ENCODE assay signal across 23 cellular contexts in genomic region chr12:68276400-68276930, GRCh38. TPM values are rescaled to one million over a fixed set of nuclear protein-coding genes. Genes with fewer than 3 reads are reported as not detected.
A peak's percentile ranks its signal among the peaks of the same experiment; 100 is the strongest.
DNase-seq lines count a peak whose midpoint lies in the region; ATAC-seq and TF ChIP-seq lines count a peak whose summit lies in the region.
"Had no signal": no experiment of that assay in that cellular context is flagged by ENCODE, and none has a peak within 500 bp of the region (broad histone marks: within the 10 kb centered on the region; RNA-seq: fewer than 3 reads in every experiment).

No MANE protein-coding gene starts in this region.

- intact Hi-C loops in activated CD4-positive, alpha-beta T cell treated with anti-CD3 and anti-CD28 coated beads, Interleukin-2, amount 10 ng/mL, durations not matched to agents 24 days and 14 days (cut with micrococcal nuclease): loop anchor here (5.0 to 10.0 kb wide), 3 partner anchors 36 to 472 kb away; no protein-coding TSS in a partner anchor
- intact Hi-C loops in PC-9 (cut with micrococcal nuclease; ENCODE audit: unreplicated experiment): no loop called here

- ATAC-seq in stimulated activated effector memory CD8-positive, alpha-beta T cell treated with anti-CD3 and anti-CD28 coated beads, Interleukin-12 subunit alpha, Interleukin-12 subunit beta, amount 100 ng/mL, for 72 hours: peak; percentile 25
- ATAC-seq in GM21717 (IDR thresholded peaks at IDR 0.05; ENCODE audit: unreplicated experiment): no peak
- ATAC-seq: GM12878 had no signal

- peaks cover 19% of the 10 kb centered on the region for H3K4me1 ChIP-seq in PC-9 (replicated peaks; ENCODE audit: insufficient read depth)

- no peak overlapping the region for H3K27ac ChIP-seq in PC-9
- H3K27ac ChIP-seq: SJCRH30 had no signal

- TF ChIP-seq CTCF in PC-9 (conservative IDR thresholded peaks at IDR 0.05): no peak
- TF ChIP-seq CTCF in choroid plexus epithelial cell (conservative IDR thresholded peaks at IDR 0.05; ENCODE audit: low read depth, low read length): no peak

- no TSS peak for BruUV-seq in PC-9 (replicated peaks; lab: Mats Ljungman, UMichigan)

- H2AFZ ChIP-seq in PC-9: no peak overlapping the region

- H3K9me3 Mint-ChIP-seq in activated CD4-positive, alpha-beta T cell treated with anti-CD3 and anti-CD28 coated beads, Interleukin-2, amount 10 ng/mL, durations not matched to agents 24 days and 14 days: no peaks in the 10 kb centered on the region
- no peaks in the 10 kb centered on the region for H3K9me3 Mint-ChIP-seq in stimulated activated effector memory CD8-positive, alpha-beta T cell treated with anti-CD3 and anti-CD28 coated beads, Interleukin-12 subunit alpha, Interleukin-12 subunit beta, amount 100 ng/mL, for 72 hours
- H3K9me3 Mint-ChIP-seq: H9 had no signal

- H4K20me1 ChIP-seq in PC-9 (ENCODE audit: insufficient read depth): no peaks in the 10 kb centered on the region

- DNase-seq in activated CD4-positive, alpha-beta T cell treated with anti-CD3 and anti-CD28 coated beads, Interleukin-2, amount 10 ng/mL, durations not matched to agents 24 days and 14 days: no peak
- no peak for DNase-seq in activated CD4-positive, alpha-beta T cell treated with anti-CD3 and anti-CD28 coated beads, Interleukin-2, amount 50 U/mL, for 1 hour
- DNase-seq in PC-9 (no peak), choroid plexus epithelial cell (ENCODE audit: low read depth) (peak; percentile 71), KG1 (lab: John Stamatoyannopoulos, UW) (no peak)
- DNase-seq in stimulated activated effector memory CD8-positive, alpha-beta T cell treated with anti-CD3 and anti-CD28 coated beads, Interleukin-12 subunit alpha, Interleukin-12 subunit beta, amount 100 ng/mL, for 72 hours (ENCODE audit: low spot score in 2 of 2): no peak
- DNase-seq in activated naive CD4-positive, alpha-beta T cell treated with anti-CD3 and anti-CD28 coated beads, Interleukin-2, amount 50 U/mL, for 16 hours: no peak
- DNase-seq: C1 segment of cervical spinal cord; DND-41; H9; Karpas-422; MG63; NCI-H1105; NCI-H1694 treated with DMSO at 0.1 percent for 48 hours; NCI-H2107; NCI-H345; NCI-H69; NK-92 treated with Interleukin-12 subunit alpha and Interleukin-12 subunit beta, amount 100 ng/mL, for 24 hours; RPMI8226; SJCRH30 had no signal

- peak overlapping the region; percentile 34 for H3K27ac Mint-ChIP-seq in activated CD4-positive, alpha-beta T cell treated with anti-CD3 and anti-CD28 coated beads, Interleukin-2, amount 10 ng/mL, durations not matched to agents 24 days and 14 days
- H3K27ac Mint-ChIP-seq in stimulated activated effector memory CD8-positive, alpha-beta T cell treated with anti-CD3 and anti-CD28 coated beads, Interleukin-12 subunit alpha, Interleukin-12 subunit beta, amount 100 ng/mL, for 72 hours: no peak overlapping the region
- H3K27ac Mint-ChIP-seq: H9 had no signal

- H3K4me2 ChIP-seq in PC-9: 0 out of 2 replicates have a peak overlapping the region, but pooled peaks have one; percentile 71

- H3K4me1 Mint-ChIP-seq in activated CD4-positive, alpha-beta T cell treated with anti-CD3 and anti-CD28 coated beads, Interleukin-2, amount 10 ng/mL, durations not matched to agents 24 days and 14 days: peaks cover 42% of the 10 kb centered on the region
- H3K4me1 Mint-ChIP-seq in stimulated activated effector memory CD8-positive, alpha-beta T cell treated with anti-CD3 and anti-CD28 coated beads, Interleukin-12 subunit alpha, Interleukin-12 subunit beta, amount 100 ng/mL, for 72 hours: peaks cover 50% of the 10 kb centered on the region

- POLR2A ChIA-PET in PC-9 (lab: Charles Lee; ENCODE audit: unreplicated experiment): no interaction called here

- H3K4me3 Mint-ChIP-seq in activated CD4-positive, alpha-beta T cell treated with anti-CD3 and anti-CD28 coated beads, Interleukin-2, amount 10 ng/mL, durations not matched to agents 24 days and 14 days: peak overlapping the region; percentile 0
- peak overlapping the region; percentile 42 for H3K4me3 Mint-ChIP-seq in stimulated activated effector memory CD8-positive, alpha-beta T cell treated with anti-CD3 and anti-CD28 coated beads, Interleukin-12 subunit alpha, Interleukin-12 subunit beta, amount 100 ng/mL, for 72 hours
- H3K4me3 Mint-ChIP-seq: H9 had no signal

- CTCF ChIA-PET in PC-9 (lab: Charles Lee): no interaction called here

- no peaks in the 10 kb centered on the region for H3K79me2 ChIP-seq in PC-9 (ENCODE audit: low read depth)

- H3F3A ChIP-seq in PC-9 (ENCODE audit: insufficient read depth, low read depth): peaks cover 7% of the 10 kb centered on the region; the same call in 1 of the 2 replicates

- no peaks in the 10 kb centered on the region for H3K36me3 Mint-ChIP-seq in activated CD4-positive, alpha-beta T cell treated with anti-CD3 and anti-CD28 coated beads, Interleukin-2, amount 10 ng/mL, durations not matched to agents 24 days and 14 days (ENCODE audit: low read depth)
- peaks cover 6% of the 10 kb centered on the region for H3K36me3 Mint-ChIP-seq in stimulated activated effector memory CD8-positive, alpha-beta T cell treated with anti-CD3 and anti-CD28 coated beads, Interleukin-12 subunit alpha, Interleukin-12 subunit beta, amount 100 ng/mL, for 72 hours

- H3K4me3 ChIP-seq in PC-9 (no peak overlapping the region), choroid plexus epithelial cell (ENCODE audit: low read depth, low read length) (no peak overlapping the region)
- H3K4me3 ChIP-seq: GM12878, MG63, SJCRH30 had no signal

- no peaks in the 10 kb centered on the region for H3K27me3 Mint-ChIP-seq in activated CD4-positive, alpha-beta T cell treated with anti-CD3 and anti-CD28 coated beads, Interleukin-2, amount 10 ng/mL, durations not matched to agents 24 days and 14 days

- H3K36me3 ChIP-seq in PC-9 (ENCODE audit: low read depth): no peaks in the 10 kb centered on the region
- H3K36me3 ChIP-seq: MG63, SJCRH30 had no signal

- no peaks in the 10 kb centered on the region for H3K27me3 ChIP-seq in PC-9 (ENCODE audit: insufficient read depth, low read depth)
- H3K27me3 ChIP-seq: MG63, SJCRH30 had no signal

- H3K9me3 ChIP-seq in PC-9 (ENCODE audit: insufficient read depth, low read depth): no peaks in the 10 kb centered on the region
- H3K9me3 ChIP-seq: MG63, SJCRH30 had no signal

- H3K9me2 ChIP-seq in PC-9 (ENCODE audit: insufficient read depth): no peaks in the 10 kb centered on the region; the same call in 1 of the 2 replicates

RNA-seq across cellular contexts. Expression of gene IL22, which starts 23.1 kb away (rescaled TPM):
- total RNA-seq in activated CD4-positive, alpha-beta T cell treated with anti-CD3 and anti-CD28 coated beads, Interleukin-2, amount 10 ng/mL, durations not matched to agents 24 days and 14 days: 2.4 and 3.1 TPM in 2 replicates
- not detected in 2 replicates for total RNA-seq in PC-9 (2021)
- total RNA-seq: GM12878, H9, OCI-LY7, SJCRH30 had no signal

RNA-seq across cellular contexts. Expression of gene IL26, which starts 50.9 kb away (rescaled TPM):
- 6.9 and 7.7 TPM in 2 replicates for total RNA-seq in activated CD4-positive, alpha-beta T cell treated with anti-CD3 and anti-CD28 coated beads, Interleukin-2, amount 10 ng/mL, durations not matched to agents 24 days and 14 days
- total RNA-seq in PC-9 (2021): not detected in 2 replicates
- total RNA-seq: GM12878, H9, OCI-LY7, SJCRH30 had no signal

RNA-seq across cellular contexts. Expression of gene MDM1, which starts 55.7 kb away (rescaled TPM):
- total RNA-seq in activated CD4-positive, alpha-beta T cell treated with anti-CD3 and anti-CD28 coated beads, Interleukin-2, amount 10 ng/mL, durations not matched to agents 24 days and 14 days: 23.2 and 24.9 TPM in 2 replicates
- total RNA-seq in PC-9 (2021): 9.5 and 14.0 TPM in 2 replicates
